In the genomic region with DNA sequence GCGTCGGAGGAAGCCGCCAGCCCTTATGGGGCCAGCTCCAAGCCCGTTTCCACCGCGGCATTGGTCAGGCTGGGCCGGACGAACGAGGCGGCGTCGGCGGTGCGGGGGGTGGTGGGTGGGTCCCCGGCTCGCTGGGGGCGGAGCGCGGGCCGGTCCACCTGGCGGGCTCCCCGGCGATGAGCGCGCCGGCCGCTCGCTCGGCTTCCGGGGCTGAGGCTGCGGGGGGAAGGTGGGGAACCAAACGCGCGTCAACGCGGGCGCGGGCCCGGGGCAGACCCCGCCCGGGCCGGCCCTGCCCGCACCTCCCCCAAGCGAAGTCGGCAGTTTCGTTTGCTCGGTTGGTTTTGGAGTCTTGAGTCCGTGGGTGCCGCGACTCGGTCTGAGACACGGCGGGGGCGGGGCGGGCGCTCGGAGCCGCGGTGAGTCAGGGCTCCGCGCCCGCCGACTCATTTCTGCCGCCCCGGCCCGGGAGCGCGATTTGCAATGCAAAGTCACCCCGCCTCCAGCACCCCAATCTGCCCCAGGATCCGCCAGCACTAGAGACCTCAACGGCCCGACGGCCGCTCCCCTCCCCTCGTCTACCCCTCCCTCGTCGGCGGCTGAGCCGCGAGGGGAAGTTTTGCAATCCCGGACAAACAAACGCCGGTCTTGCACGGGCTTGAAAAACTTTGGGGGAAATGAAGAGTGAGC, we compare ENCODE assay signal across 8 cellular contexts. TPM values are rescaled to one million over a fixed set of nuclear protein-coding genes. Genes with fewer than 3 reads are reported as not detected.
DNase-seq lines count a peak whose midpoint lies in the region; ATAC-seq lines count a peak whose summit lies in the region.

No MANE protein-coding gene starts in this region.

- CTCF ChIA-PET in activated CD4-positive, alpha-beta T cell treated with anti-CD3 and anti-CD28 coated beads, Interleukin-2, amount 10 ng/mL, durations not matched to agents 7 days and 5 days (lab: Charles Lee): interaction anchor here (1.0 to 1.4 kb wide), 5 partner anchors 10 to 37 kb away, joined by 3 to 5 read pairs (median 3); no protein-coding TSS in a partner anchor

- WGBS in ectodermal cell, 2 experiments: 1% methylated on average over 84 of the region's 84 CpGs

- H3K27me3 ChIP-seq in ectodermal cell (ENCODE audit: control insufficient read depth, insufficient read depth, low read length, poor library complexity, severe bottlenecking): peaks cover 90% of the 10 kb centered on the region

- H3K4me3 Mint-ChIP-seq in activated CD4-positive, alpha-beta T cell treated with anti-CD3 and anti-CD28 coated beads, Interleukin-2, amount 10 ng/mL, durations not matched to agents 7 days and 5 days: peak overlapping the region; percentile 38

- H3K4me3 ChIP-seq in ectodermal cell (ENCODE audit: insufficient read depth, low read depth, low read length): peak overlapping the region; percentile 29

- H3K36me3 Mint-ChIP-seq in activated CD4-positive, alpha-beta T cell treated with anti-CD3 and anti-CD28 coated beads, Interleukin-2, amount 10 ng/mL, durations not matched to agents 7 days and 5 days (ENCODE audit: low read depth): no peaks in the 10 kb centered on the region

- POLR2A ChIA-PET in activated CD4-positive, alpha-beta T cell treated with anti-CD3 and anti-CD28 coated beads, Interleukin-2, amount 10 ng/mL, durations not matched to agents 7 days and 5 days (lab: Charles Lee): no interaction called here

- H3K4me1 Mint-ChIP-seq in activated CD4-positive, alpha-beta T cell treated with anti-CD3 and anti-CD28 coated beads, Interleukin-2, amount 10 ng/mL, durations not matched to agents 7 days and 5 days: peaks cover 27% of the 10 kb centered on the region

- H3K4me1 ChIP-seq in ectodermal cell (ENCODE audit: control insufficient read depth, insufficient read depth, low read length): no peaks in the 10 kb centered on the region

- no peak overlapping the region for H3K27ac Mint-ChIP-seq in activated CD4-positive, alpha-beta T cell treated with anti-CD3 and anti-CD28 coated beads, Interleukin-2, amount 10 ng/mL, durations not matched to agents 7 days and 5 days

- ATAC-seq in GM21723 (IDR thresholded peaks at IDR 0.05; ENCODE audit: unreplicated experiment): no peak

- H3K27ac ChIP-seq in ectodermal cell (ENCODE audit: insufficient read depth, low read depth, low read length, poor library complexity, severe bottlenecking): no peak overlapping the region

- no peaks in the 10 kb centered on the region for H3K9me3 Mint-ChIP-seq in activated CD4-positive, alpha-beta T cell treated with anti-CD3 and anti-CD28 coated beads, Interleukin-2, amount 10 ng/mL, durations not matched to agents 7 days and 5 days

- peaks cover 24% of the 10 kb centered on the region for H3K27me3 Mint-ChIP-seq in activated CD4-positive, alpha-beta T cell treated with anti-CD3 and anti-CD28 coated beads, Interleukin-2, amount 10 ng/mL, durations not matched to agents 7 days and 5 days

- H3K9me3 ChIP-seq in ectodermal cell (ENCODE audit: control insufficient read depth, low read length): no peaks in the 10 kb centered on the region

- H3K36me3 ChIP-seq in ectodermal cell (ENCODE audit: control insufficient read depth, insufficient read depth, low read length): no peaks in the 10 kb centered on the region

- DNase-seq in 8988T (peak; percentile 91), HuH-7 (ENCODE audit: low spot score) (peak; percentile 54), mucosa of gallbladder (ENCODE audit: low spot score) (peak; percentile 20), GM19238 (ENCODE audit: insufficient read length, low spot score) (no peak)
- DNase-seq in activated CD4-positive, alpha-beta T cell treated with anti-CD3 and anti-CD28 coated beads, Interleukin-2, amount 10 ng/mL, durations not matched to agents 7 days and 5 days: peak; percentile 47
- peak; percentile 88 for DNase-seq in stimulated activated CD8-positive, alpha-beta memory T cell treated with anti-CD3 and anti-CD28 coated beads, Interleukin-4, amount 100 ng/mL, for 48 hours

RNA-seq across cellular contexts. Expression of a gene that starts 1.3 kb away (rescaled TPM):
- under 1 TPM; 0.31 to 0.40 TPM for total RNA-seq in activated CD4-positive, alpha-beta T cell treated with anti-CD3 and anti-CD28 coated beads, Interleukin-2, amount 10 ng/mL, durations not matched to agents 7 days and 5 days
- not detected for polyA plus RNA-seq in ectodermal cell (2013, experiment 1 of 4)
- 0.23 TPM for polyA plus RNA-seq in ectodermal cell (2013, experiment 2 of 4)
- 0.21 TPM for polyA plus RNA-seq in ectodermal cell (2013, experiment 3 of 4)
- polyA plus RNA-seq in ectodermal cell (2013, experiment 4 of 4): 0.24 TPM
- total RNA-seq in mucosa of gallbladder: 1.1 TPM

RNA-seq across cellular contexts. Expression of a gene that starts 32.7 kb away (rescaled TPM):
- total RNA-seq in activated CD4-positive, alpha-beta T cell treated with anti-CD3 and anti-CD28 coated beads, Interleukin-2, amount 10 ng/mL, durations not matched to agents 7 days and 5 days: 10 to 100 TPM; 66.4 to 81.0 TPM
- not detected for polyA plus RNA-seq in ectodermal cell (2013, experiment 1 of 4)
- polyA plus RNA-seq in ectodermal cell (2013, experiment 2 of 4): not detected
- not detected for polyA plus RNA-seq in ectodermal cell (2013, experiment 3 of 4)
- not detected for polyA plus RNA-seq in ectodermal cell (2013, experiment 4 of 4)
- total RNA-seq in mucosa of gallbladder: 1.6 TPM

RNA-seq across cellular contexts. Expression of a gene that starts 32.8 kb away (rescaled TPM):
- 10 to 100 TPM; 77.6 to 98.9 TPM for total RNA-seq in activated CD4-positive, alpha-beta T cell treated with anti-CD3 and anti-CD28 coated beads, Interleukin-2, amount 10 ng/mL, durations not matched to agents 7 days and 5 days
- polyA plus RNA-seq in ectodermal cell (2013, experiment 1 of 4): not detected
- polyA plus RNA-seq in ectodermal cell (2013, experiment 2 of 4): not detected
- not detected for polyA plus RNA-seq in ectodermal cell (2013, experiment 3 of 4)
- 0.41 TPM for polyA plus RNA-seq in ectodermal cell (2013, experiment 4 of 4)
- 1.1 TPM for total RNA-seq in mucosa of gallbladder

Comparison
In these comparisons a context has a peak if more than half of its experiments do, and no peak if none do; other contexts are left out.
1. RNA of a gene that starts 32.7 kb away (total RNA-seq): 66.4 to 81.0 TPM in activated CD4-positive, alpha-beta T cell treated with anti-CD3 and anti-CD28 coated beads, Interleukin-2, amount 10 ng/mL, durations not matched to agents 7 days and 5 days; 1.6 TPM in mucosa of gallbladder (single experiment); every median in the first group is over 10 times any median in the second.
2. RNA of a gene that starts 32.8 kb away (total RNA-seq): 77.6 to 98.9 TPM in activated CD4-positive, alpha-beta T cell treated with anti-CD3 and anti-CD28 coated beads, Interleukin-2, amount 10 ng/mL, durations not matched to agents 7 days and 5 days; 1.1 TPM in mucosa of gallbladder (single experiment); every median in the first group is over 10 times any median in the second.